Comparison of ENCODE assay signal across 8 cellular contexts in the genomic region with DNA sequence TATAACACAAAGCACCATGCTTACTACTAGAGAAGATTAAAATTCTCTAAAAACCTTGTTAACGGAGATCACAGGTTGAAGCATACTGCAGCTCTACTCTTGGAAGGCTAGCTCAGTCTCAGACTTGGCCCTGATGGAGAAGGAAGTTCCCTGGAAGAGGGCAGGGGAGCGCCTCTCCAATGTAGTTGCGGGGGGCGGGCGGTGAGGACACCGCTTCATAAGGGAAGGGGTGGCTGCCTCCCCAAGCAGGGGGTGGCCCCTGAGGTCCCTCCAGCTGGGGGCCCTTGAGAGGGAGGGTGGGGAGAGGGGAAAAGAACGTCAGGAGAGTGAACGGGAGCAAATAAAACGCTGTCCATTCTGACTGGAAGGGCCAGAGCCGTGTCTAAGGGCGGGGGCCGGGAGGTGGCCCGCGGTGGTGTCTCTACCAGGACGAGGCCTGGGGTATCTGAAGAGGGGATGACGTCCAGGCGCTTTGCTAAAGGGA. TPM values are rescaled to one million over a fixed set of nuclear protein-coding genes. Genes with fewer than 3 reads are reported as not detected.
DNase-seq lines count a peak whose midpoint lies in the region; ATAC-seq, FAIRE-seq and TF ChIP-seq lines count a peak whose summit lies in the region.

No MANE protein-coding gene starts in this region.

- TF ChIP-seq CTCF in A549 (IDR thresholded peaks at IDR 0.05) (no peak), lower lobe of right lung (IDR thresholded peaks at IDR 0.05) (no peak), upper lobe of left lung (IDR thresholded peaks at IDR 0.05) (no peak)

- H3K4me3 ChIP-seq in A549 = peak overlapping the region; percentile 90
- peak overlapping the region; percentile 80 for H3K4me3 ChIP-seq in ectodermal cell (ENCODE audit: insufficient read depth, low read depth, low read length)
- peak overlapping the region; percentile 72 for H3K4me3 ChIP-seq in lower lobe of right lung
- H3K4me3 ChIP-seq in upper lobe of left lung = peak overlapping the region; percentile 62 to 86 (median 65)

- TF ChIP-seq POLR2A in A549 (IDR thresholded peaks at IDR 0.05; ENCODE audit: low read length) (peak; percentile 32; the same call in 1 of the 2 replicates), upper lobe of left lung (IDR thresholded peaks at IDR 0.05) (no peak)

- peaks cover 28% of the 10 kb centered on the region for H3K4me1 ChIP-seq in A549
- H3K4me1 ChIP-seq in ectodermal cell (ENCODE audit: control insufficient read depth, insufficient read depth, low read length) = peaks cover 17% of the 10 kb centered on the region
- peaks cover 35% of the 10 kb centered on the region for H3K4me1 ChIP-seq in lower lobe of right lung
- H3K4me1 ChIP-seq in upper lobe of left lung = peaks cover 25 to 35% (median 32%) of the 10 kb centered on the region in 4 donors

- H3K27me3 ChIP-seq in ectodermal cell (ENCODE audit: control insufficient read depth, insufficient read depth, low read length, poor library complexity, severe bottlenecking) = no peaks in the 10 kb centered on the region
- no peaks in the 10 kb centered on the region for H3K27me3 ChIP-seq in lower lobe of right lung (ENCODE audit: low read depth)
- no peaks in the 10 kb centered on the region for H3K27me3 ChIP-seq in upper lobe of left lung

- POLR2A ChIA-PET in A549 (lab: Yijun Ruan, JAX) = interaction anchor here (0.6 to 2.5 kb wide), 7 partner anchors 23 to 1032 kb away, joined by 3 to 9 read pairs (median 3); partner anchors contain the start of gene EIF4G2

- no peaks in the 10 kb centered on the region for H3K36me3 ChIP-seq in ectodermal cell (ENCODE audit: control insufficient read depth, insufficient read depth, low read length)
- H3K36me3 ChIP-seq in lower lobe of right lung = no peaks in the 10 kb centered on the region
- no peaks in the 10 kb centered on the region for H3K36me3 ChIP-seq in upper lobe of left lung

- TF ChIP-seq RAD21 in A549 (conservative IDR thresholded peaks at IDR 0.05 in 1 of 2, IDR thresholded peaks at IDR 0.05 in 1 of 2) = no peak

- peak overlapping the region; percentile 92 for H3K4me2 ChIP-seq in A549

- 8% methylated on average over 17 of the region's 17 CpGs for WGBS in A549 (ENCODE audit: missing lambda C conversion rate)
- WGBS in ectodermal cell, 2 experiments = 1 to 2% methylated on average over 17 of the region's 17 CpGs
- WGBS in upper lobe of left lung, 2 donors = 6 to 9% methylated on average over 16 to 17 of the region's 17 CpGs

- peak overlapping the region; percentile 91 to 96 for H3K27ac ChIP-seq in A549
- peak overlapping the region; percentile 90 for H3K27ac ChIP-seq in ectodermal cell (ENCODE audit: insufficient read depth, low read depth, low read length, poor library complexity, severe bottlenecking)
- peak overlapping the region; percentile 97 for H3K27ac ChIP-seq in lower lobe of right lung
- peak overlapping the region; percentile 95 to 100 (median 98) for H3K27ac ChIP-seq in upper lobe of left lung

- intact Hi-C loops in lower lobe of right lung (cut with DNase I) = no loop called here

- CTCF ChIA-PET in A549 (lab: Yijun Ruan, JAX) = interaction anchor here (0.9 to 5.6 kb wide), 7 partner anchors 18 to 440 kb away, joined by 3 to 39 read pairs (median 3); no protein-coding TSS in a partner anchor

- peak; percentile 49 to 55 for DNase-seq in A549 (ENCODE audit: low read depth in 1 of 2, low spot score in 1 of 2)
- DNase-seq in G401 (ENCODE audit: low spot score) = peak; percentile 74
- peak; percentile 33 for DNase-seq in NOMO-1 treated with DMSO at 0.1 percent for 48 hours (lab: John Stamatoyannopoulos, UW; ENCODE audit: unreplicated experiment)
- DNase-seq in lower lobe of right lung = no peak
- DNase-seq in upper lobe of left lung = peak; percentile 55 to 86
- no peak for DNase-seq in GF-D8 (lab: John Stamatoyannopoulos, UW)

- no peak for FAIRE-seq in A549 (lab: Jason Lieb, UNC)

- in situ Hi-C loops in G401 (cut with HindIII; ENCODE audit: low sequenced_read_pairs) = no loop called here

- H3K9me3 ChIP-seq in A549 = no peaks in the 10 kb centered on the region
- no peaks in the 10 kb centered on the region for H3K9me3 ChIP-seq in ectodermal cell (ENCODE audit: control insufficient read depth, low read length)
- no peaks in the 10 kb centered on the region for H3K9me3 ChIP-seq in lower lobe of right lung
- no peaks in the 10 kb centered on the region for H3K9me3 ChIP-seq in upper lobe of left lung

- ATAC-seq in A549 (peak; percentile 60 to 72), HG03060 (IDR thresholded peaks at IDR 0.05; ENCODE audit: low read depth, unreplicated experiment) (peak; percentile 7), lower lobe of right lung (peak; percentile 52 to 63), upper lobe of left lung (ENCODE audit: low FRiP score in 2 of 2) (peak; percentile 64 to 79)

- TF ChIP-seq EP300 in A549 (IDR thresholded peaks at IDR 0.05) (no peak), upper lobe of left lung (IDR thresholded peaks at IDR 0.05) (no peak)

TF ChIP-seq in A549, 52 proteins besides CTCF, POLR2A, EP300 and RAD21:
- no peak for TF ChIP-seq RARB (CRISPR knock-in tag; IDR thresholded peaks at IDR 0.05)
- no peak for TF ChIP-seq HMGXB4 (CRISPR knock-in tag; IDR thresholded peaks at IDR 0.05; ENCODE audit: borderline replicate concordance)
- no peak for TF ChIP-seq USF2 (IDR thresholded peaks at IDR 0.05)
- TF ChIP-seq, protein P1, sequence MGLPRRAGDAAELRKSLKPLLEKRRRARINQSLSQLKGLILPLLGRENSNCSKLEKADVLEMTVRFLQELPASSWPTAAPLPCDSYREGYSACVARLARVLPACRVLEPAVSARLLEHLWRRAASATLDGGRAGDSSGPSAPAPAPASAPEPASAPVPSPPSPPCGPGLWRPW (IDR thresholded peaks at IDR 0.05) = no peak
- TF ChIP-seq ZSCAN20 (CRISPR knock-in tag; IDR thresholded peaks at IDR 0.05) = no peak
- TF ChIP-seq HOXA7 (CRISPR knock-in tag; IDR thresholded peaks at IDR 0.05) = no peak
- no peak for TF ChIP-seq TFCP2L1 (CRISPR knock-in tag; IDR thresholded peaks at IDR 0.05)
- TF ChIP-seq FOSB (CRISPR knock-in tag; IDR thresholded peaks at IDR 0.05) = no peak
- TF ChIP-seq, protein P2, sequence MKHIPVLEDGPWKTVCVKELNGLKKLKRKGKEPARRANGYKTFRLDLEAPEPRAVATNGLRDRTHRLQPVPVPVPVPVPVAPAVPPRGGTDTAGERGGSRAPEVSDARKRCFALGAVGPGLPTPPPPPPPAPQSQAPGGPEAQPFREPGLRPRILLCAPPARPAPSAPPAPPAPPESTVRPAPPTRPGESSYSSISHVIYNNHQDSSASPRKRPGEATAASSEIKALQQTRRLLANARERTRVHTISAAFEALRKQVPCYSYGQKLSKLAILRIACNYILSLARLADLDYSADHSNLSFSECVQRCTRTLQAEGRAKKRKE (CRISPR knock-in tag; IDR thresholded peaks at IDR 0.05; ENCODE audit: low read depth) = no peak
TF ChIP-seq in A549: peak in this region for 0.

RNA-seq across cellular contexts. Expression of gene USP47, which starts 0.6 kb away (rescaled TPM):
- 31.3 and 32.8 TPM in 2 replicates for polyA plus RNA-seq in A549 (2011; rRNA removed)
- polyA plus RNA-seq in A549 (2012; cell fraction: cytosol; rRNA removed) = 6.2 and 6.6 TPM in 2 replicates
- 4.2 and 7.8 TPM in 2 replicates for polyA plus RNA-seq in A549 (2012; cell fraction: nucleus; rRNA removed)
- 31.0 to 31.8 TPM (median 31.4 TPM) in 3 replicates for polyA plus RNA-seq in A549 (2017; fragmentation: RNase III; extraction: RNeasy Plus Mini Kit Qiagen cat#74134 plus additional on column Dnase treatment)
- 20.9 and 23.6 TPM in 2 replicates for polyA minus RNA-seq in A549 (2011; rRNA and poly(A)+ RNA removed)
- 10.5 and 16.4 TPM in 2 replicates for total RNA-seq in G401 (2014; rRNA removed; shearing (Covaris generic))
- polyA plus RNA-seq in ectodermal cell (2013, experiment 1 of 4) = 41.5 TPM
- 46.9 TPM for polyA plus RNA-seq in ectodermal cell (2013, experiment 2 of 4)
- polyA plus RNA-seq in ectodermal cell (2013, experiment 3 of 4) = 43.1 TPM
- 45.4 TPM for polyA plus RNA-seq in ectodermal cell (2013, experiment 4 of 4)
- total RNA-seq in lower lobe of right lung = 45.2 TPM
- 100 to 1,000 TPM in 2 of 6 donors, 10 to 100 TPM in 4; 32.4 to 132 (median 79.0) TPM for total RNA-seq in upper lobe of left lung

Comparison
In these comparisons a context has a peak if more than half of its experiments do, and no peak if none do; other contexts are left out.
1. ATAC-seq: peak in every context shown above with its lines; median percentile 72 in upper lobe of left lung; 66 in A549; 58 in lower lobe of right lung; 7 in HG03060.
2. DNase-seq: peak in A549 (2 of 2), G401 (single experiment), NOMO-1 treated with DMSO at 0.1 percent for 48 hours (single experiment) and upper lobe of left lung (2 of 2); none in lower lobe of right lung (single experiment) and GF-D8 (single experiment).
3. Peak in every context shown above with its lines, with median percentiles within 50 percentile points of each other: H3K27ac ChIP-seq and H3K4me3 ChIP-seq.